Comparison of ENCODE assay signal across 8 cellular contexts in genomic region chr7:144524271-144524670, GRCh38.
"Had no signal": no experiment of that assay in that cellular context is flagged by ENCODE, and none has a peak within 500 bp of the region (broad histone marks: within the 10 kb centered on the region; RNA-seq: fewer than 3 reads in every experiment).

No MANE protein-coding gene starts in this region.

- DNase-seq: H7, HFFc6, KBM-7 had no signal

- H3K9me3 Mint-ChIP-seq: GM23338 had no signal

- H3K27me3 Mint-ChIP-seq: IgD-negative memory B cell had no signal

- H3K27ac Mint-ChIP-seq: GM23338, HFFc6, IgD-negative memory B cell had no signal

- H3K4me3 Mint-ChIP-seq: GM23338, HFFc6, IgD-negative memory B cell had no signal

- H3K9me3 ChIP-seq: HAP-1 had no signal

- ATAC-seq: GM23338, HCT116, HepG2 had no signal
